ENCODE assay signal across 14 cellular contexts in genomic region chr6:112251170-112251945, GRCh38. TPM values are rescaled to one million over a fixed set of nuclear protein-coding genes. Genes with fewer than 3 reads are reported as not detected.
DNase-seq lines count a peak whose midpoint lies in the region; ATAC-seq and TF ChIP-seq lines count a peak whose summit lies in the region.
"Had no signal": no experiment of that assay in that cellular context is flagged by ENCODE, and none has a peak within 500 bp of the region (broad histone marks: within the 10 kb centered on the region; RNA-seq: fewer than 3 reads in every experiment).

No MANE protein-coding gene starts in this region.

- H3K27ac ChIP-seq in duodenal mucosa (ENCODE audit: low read depth, low read length) (no peak overlapping the region), thoracic aorta (peak overlapping the region; percentile 28 to 44), neuronal stem cell (replicated peaks; ENCODE audit: low read length) (no peak overlapping the region)

- H3K4me3 ChIP-seq in duodenal mucosa (ENCODE audit: low read depth in 1 of 2, low read length in 2 of 2) (peak overlapping the region; percentile 13 to 46), thoracic aorta (peak overlapping the region; percentile 77), neuronal stem cell (ENCODE audit: low read length in 2 of 2) (no peak overlapping the region)

- H4K91ac ChIP-seq in neuronal stem cell (ENCODE audit: low read depth, low read length, poor library complexity) = no peak overlapping the region

- no peaks in the 10 kb centered on the region for H3K79me1 ChIP-seq in neuronal stem cell (ENCODE audit: low read depth, low read length)

- H3K4me2 ChIP-seq in neuronal stem cell (ENCODE audit: insufficient read depth, low read length, poor library complexity, severe bottlenecking) = no peak overlapping the region

- H3K4me1 Mint-ChIP-seq in HFFc6 (ENCODE audit: low read depth) = peaks cover 76% of the 10 kb centered on the region

- peaks cover 13 to 27% of the 10 kb centered on the region in 2 donors for H3K27me3 ChIP-seq in duodenal mucosa (ENCODE audit: control insufficient read depth in 1 of 2, insufficient read depth in 2 of 2, low read length in 2 of 2)
- H3K27me3 ChIP-seq in thoracic aorta (replicated peaks; ENCODE audit: insufficient read depth) = no peaks in the 10 kb centered on the region
- peaks cover 0 to 9% (median 0%) of the 10 kb centered on the region in 3 experiments for H3K27me3 ChIP-seq in neuronal stem cell (ENCODE audit: control insufficient read depth in 3 of 3, insufficient read depth in 3 of 3, low read depth in 1 of 3, low read length in 3 of 3)

- no peak overlapping the region for H3K14ac ChIP-seq in neuronal stem cell (ENCODE audit: low read length)

- H2BK12ac ChIP-seq in neuronal stem cell (ENCODE audit: low read length) = no peak overlapping the region

- H3K27ac Mint-ChIP-seq in HFFc6 = no peak overlapping the region; the same call in 1 of the 2 replicates
- H3K27ac Mint-ChIP-seq: H9, memory B cell had no signal

- H2BK15ac ChIP-seq in neuronal stem cell (ENCODE audit: low read length) = no peak overlapping the region

- no peaks in the 10 kb centered on the region for H3K4me1 ChIP-seq in duodenal mucosa (ENCODE audit: control insufficient read depth in 1 of 2, insufficient read depth in 2 of 2, low read length in 2 of 2)
- H3K4me1 ChIP-seq in thoracic aorta (ENCODE audit: control insufficient read depth in 1 of 2, low read depth in 2 of 2) = peaks cover 8 to 44% of the 10 kb centered on the region in 2 donors
- peaks cover 6 to 17% of the 10 kb centered on the region in 2 donors for H3K4me1 ChIP-seq in neuronal stem cell (ENCODE audit: control insufficient read depth in 2 of 2, insufficient read depth in 1 of 2, low read depth in 1 of 2, low read length in 2 of 2)

- no peak overlapping the region for H3K18ac ChIP-seq in neuronal stem cell (ENCODE audit: low read length)

- H2AK5ac ChIP-seq in neuronal stem cell (ENCODE audit: low read depth, low read length) = no peak overlapping the region

- peaks cover 34% of the 10 kb centered on the region for H3K36me3 Mint-ChIP-seq in HFFc6 (ENCODE audit: low read depth)
- H3K36me3 Mint-ChIP-seq: memory B cell had no signal

- H3K27me3 Mint-ChIP-seq in HFFc6 (ENCODE audit: insufficient read depth) = no peaks in the 10 kb centered on the region; the same call in none of the 2 replicates

- DNase-seq in HFFc6 (no peak), lung microvascular endothelial cell (ENCODE audit: low read depth in 2 of 2) (peak; percentile 81 to 87), thoracic aorta (ENCODE audit: low spot score) (no peak), UCSD-AML1 (lab: John Stamatoyannopoulos, UW; ENCODE audit: unreplicated experiment) (no peak), neuronal stem cell (ENCODE audit: low spot score) (no peak)
- DNase-seq: activated CD8-positive, alpha-beta memory T cell treated with anti-CD3 and anti-CD28 coated beads, Interleukin-2, amount 50 U/mL, for 48 hours; H9; stimulated activated CD4-positive, alpha-beta T cell treated with anti-CD3 and anti-CD28 coated beads, Interleukin-2, amount 100 ng/mL, for 24 hours; SW 1271; trophoblast cell had no signal

- H2BK120ac ChIP-seq in neuronal stem cell (ENCODE audit: low read depth, low read length) = no peak overlapping the region

- peak overlapping the region; percentile 91 for H3K4me3 Mint-ChIP-seq in HFFc6
- H3K4me3 Mint-ChIP-seq: H9, memory B cell had no signal

- H3K9me3 ChIP-seq in duodenal mucosa (ENCODE audit: control insufficient read depth in 1 of 2, low read length in 2 of 2) (no peaks in the 10 kb centered on the region), thoracic aorta (no peaks in the 10 kb centered on the region), neuronal stem cell (replicated peaks in 1 of 2; ENCODE audit: control insufficient read depth in 2 of 2, insufficient read depth in 1 of 2, low read depth in 1 of 2, low read length in 2 of 2) (peaks cover 0 to 3% of the 10 kb centered on the region in 2 donors)

- H3K9ac ChIP-seq in duodenal mucosa (ENCODE audit: low read depth in 1 of 2, low read length in 2 of 2) (peak overlapping the region in 1 of 2 donors; percentile 41), neuronal stem cell (ENCODE audit: low read depth, low read length, poor library complexity) (no peak overlapping the region)

- H3K23ac ChIP-seq in neuronal stem cell (ENCODE audit: low read depth, low read length, poor library complexity) = no peak overlapping the region

- no peaks in the 10 kb centered on the region for H3K36me3 ChIP-seq in duodenal mucosa (ENCODE audit: control insufficient read depth in 1 of 2, insufficient read depth in 2 of 2, low read length in 2 of 2)
- H3K36me3 ChIP-seq in thoracic aorta = no peaks in the 10 kb centered on the region
- H3K36me3 ChIP-seq in neuronal stem cell (replicated peaks in 1 of 2; ENCODE audit: control insufficient read depth in 2 of 2, insufficient read depth in 2 of 2, low read length in 2 of 2) = no peaks in the 10 kb centered on the region

- H3K9me3 Mint-ChIP-seq in HFFc6 = no peaks in the 10 kb centered on the region
- H3K9me3 Mint-ChIP-seq: H9, memory B cell had no signal

- no peak overlapping the region for H2AFZ ChIP-seq in neuronal stem cell (ENCODE audit: low read length)

- no CpG with 5 or more reads among the region's 7 CpGs for WGBS in neuronal stem cell (ENCODE audit: extremely low coverage in 2 of 2, insufficient read length in 2 of 2, insufficient replicate concordance in 1 of 2), 2 donors

- TF ChIP-seq CTCF in HFFc6 (IDR thresholded peaks at IDR 0.05) (no peak), thoracic aorta (IDR thresholded peaks at IDR 0.05) (no peak)

- no peak overlapping the region for H4K8ac ChIP-seq in neuronal stem cell (ENCODE audit: low read depth, low read length)

- ATAC-seq in thoracic aorta (ENCODE audit: insufficient number of reproducible peaks, low FRiP score, low read depth) (no peak), HG02852 (IDR thresholded peaks at IDR 0.05; ENCODE audit: unreplicated experiment) (no peak), GM19467 (IDR thresholded peaks at IDR 0.05; ENCODE audit: unreplicated experiment) (no peak)

- H2BK5ac ChIP-seq in neuronal stem cell (ENCODE audit: low read length) = no peak overlapping the region

- no peak overlapping the region for H3K4ac ChIP-seq in neuronal stem cell (ENCODE audit: low read length)

RNA-seq across cellular contexts. Expression of gene LAMA4, which starts 3.0 kb away (rescaled TPM):
- 100 to 1,000 TPM in 2 of 6 experiments, 10 to 100 TPM in 4; 80.6 to 130 (median 89.8) TPM for total RNA-seq in HFFc6 (2021; fragmentation: NEBNext Ultra II Directional; extraction: Animal tissue kit (Norgen Biotek cat#: 25700))
- total RNA-seq in lung microvascular endothelial cell = 456 and 465 TPM in 2 replicates
- total RNA-seq in thoracic aorta = 10 to 100 TPM; 34.9 to 66.7 TPM
- 1.6 TPM for polyA plus RNA-seq in neuronal stem cell (2013, experiment 1 of 2)
- polyA plus RNA-seq in neuronal stem cell (2013, experiment 2 of 2) = 1.4 TPM

Comparison
In these comparisons a context has a peak if more than half of its experiments do, and no peak if none do; other contexts are left out.
1. DNase-seq: peak in lung microvascular endothelial cell (2 of 2); none in HFFc6 (single experiment), thoracic aorta (single experiment), UCSD-AML1 (single experiment) and neuronal stem cell (single experiment).
2. H3K27ac ChIP-seq: peak in thoracic aorta (2 of 2); none in duodenal mucosa (single experiment) and neuronal stem cell (single experiment).
3. H3K4me3 ChIP-seq: peak in duodenal mucosa (2 of 2) and thoracic aorta (single experiment); none in neuronal stem cell (0 of 2).